In genomic region chr7:157690833-157691382, GRCh38 we compare ENCODE assay signal across 9 cellular contexts.
DNase-seq lines count a peak whose midpoint lies in the region; ATAC-seq and TF ChIP-seq lines count a peak whose summit lies in the region.
"Had no signal": no experiment of that assay in that cellular context is flagged by ENCODE, and none has a peak within 500 bp of the region (broad histone marks: within the 10 kb centered on the region; RNA-seq: fewer than 3 reads in every experiment).

No MANE protein-coding gene starts in this region.

- no peaks in the 10 kb centered on the region for H3K4me1 ChIP-seq in SJSA1 (replicated peaks)

- H3K9me3 ChIP-seq in SJSA1 (replicated peaks) = 0 out of 2 replicates have a peak, but pooled peaks cover 4% of the 10 kb centered on the region

- H3K9me3 Mint-ChIP-seq in activated T-cell treated with anti-CD3 and anti-CD28 coated beads, Interleukin-2, amount 50 U/mL, for 72 hours = no peaks in the 10 kb centered on the region
- H3K9me3 Mint-ChIP-seq: activated B cell treated with CpG ODN at 0.5 μM for 24 hours had no signal

- ATAC-seq in activated T-cell treated with anti-CD3 and anti-CD28 coated beads, Interleukin-2, amount 50 U/mL, for 72 hours (replicated peaks in 1 of 2) = peak; percentile 69 to 74
- no peak for ATAC-seq in HG03196 (IDR thresholded peaks at IDR 0.05; ENCODE audit: unreplicated experiment)
- ATAC-seq in GM19452 (IDR thresholded peaks at IDR 0.05; ENCODE audit: unreplicated experiment) = no peak

- no peak for DNase-seq in activated T-cell treated with anti-CD3 and anti-CD28 coated beads, Interleukin-2, amount 50 U/mL, for 72 hours
- DNase-seq in activated T-cell treated with anti-CD3 and anti-CD28 coated beads for 4 hours = no peak
- peak in 1 of 2 experiments; percentile 48 for DNase-seq in SJSA1 (ENCODE audit: low read depth in 1 of 2, low spot score in 2 of 2)
- DNase-seq in fibroblast of villous mesenchyme (ENCODE audit: low read depth) = peak; percentile 31
- peak; percentile 47 for DNase-seq in occipital lobe (lab: John Stamatoyannopoulos, UW)
- DNase-seq in SHP77 (lab: John Stamatoyannopoulos, UW) = no peak
- DNase-seq: activated B cell treated with CpG ODN at 0.5 μM for 24 hours had no signal

- H3K4me3 Mint-ChIP-seq in activated T-cell treated with anti-CD3 and anti-CD28 coated beads, Interleukin-2, amount 50 U/mL, for 72 hours = peak overlapping the region; percentile 71 to 77
- H3K4me3 Mint-ChIP-seq: activated B cell treated with CpG ODN at 0.5 μM for 24 hours had no signal

- peaks cover 3% of the 10 kb centered on the region for H3K4me1 Mint-ChIP-seq in activated T-cell treated with anti-CD3 and anti-CD28 coated beads, Interleukin-2, amount 50 U/mL, for 72 hours (ENCODE audit: low read depth)

- peaks cover 40% of the 10 kb centered on the region for H3K27me3 Mint-ChIP-seq in activated T-cell treated with anti-CD3 and anti-CD28 coated beads, Interleukin-2, amount 50 U/mL, for 72 hours (ENCODE audit: low read depth)

- H3K4me3 ChIP-seq in SJSA1 = peak overlapping the region; percentile 45
- H3K4me3 ChIP-seq in fibroblast of villous mesenchyme (ENCODE audit: low read depth, low read length) = no peak overlapping the region

- H3K27me3 ChIP-seq in SJSA1 (replicated peaks) = no peaks in the 10 kb centered on the region

- no peaks in the 10 kb centered on the region for H3K36me3 ChIP-seq in SJSA1

- no peak overlapping the region for H3K27ac ChIP-seq in SJSA1

- H3K36me3 Mint-ChIP-seq in activated T-cell treated with anti-CD3 and anti-CD28 coated beads, Interleukin-2, amount 50 U/mL, for 72 hours (ENCODE audit: insufficient read depth in 2 of 2) = peaks cover 0 to 1% of the 10 kb centered on the region in 2 donors

- no peak overlapping the region for H3K27ac Mint-ChIP-seq in activated T-cell treated with anti-CD3 and anti-CD28 coated beads, Interleukin-2, amount 50 U/mL, for 72 hours
- H3K27ac Mint-ChIP-seq: activated B cell treated with CpG ODN at 0.5 μM for 24 hours had no signal

- TF ChIP-seq CTCF in fibroblast of villous mesenchyme (IDR thresholded peaks at IDR 0.05; ENCODE audit: insufficient read depth, low read depth, low read length) = no peak

Comparison
In these comparisons a context has a peak if more than half of its experiments do, and no peak if none do; other contexts are left out.
1. ATAC-seq: peak in activated T-cell treated with anti-CD3 and anti-CD28 coated beads, Interleukin-2, amount 50 U/mL, for 72 hours (2 of 2); none in HG03196 (single experiment) and GM19452 (single experiment).
2. DNase-seq: peak in fibroblast of villous mesenchyme (single experiment) and occipital lobe (single experiment); none in activated T-cell treated with anti-CD3 and anti-CD28 coated beads, Interleukin-2, amount 50 U/mL, for 72 hours (0 of 2), activated T-cell treated with anti-CD3 and anti-CD28 coated beads for 4 hours (single experiment) and SHP77 (0 of 2).